13 cellular contexts compared by ENCODE assay signal in genomic region chr2:185608799-185609198, GRCh38.
A peak's percentile ranks its signal among the peaks of the same experiment; 100 is the strongest.
DNase-seq lines count a peak whose midpoint lies in the region; ATAC-seq, FAIRE-seq and TF ChIP-seq lines count a peak whose summit lies in the region.
"Had no signal": no experiment of that assay in that cellular context is flagged by ENCODE, and none has a peak within 500 bp of the region (broad histone marks: within the 10 kb centered on the region; RNA-seq: fewer than 3 reads in every experiment).

No MANE protein-coding gene starts in this region.

- no peak overlapping the region for H3K4me3 ChIP-seq in hepatocyte
- H3K4me3 ChIP-seq: heart left ventricle had no signal

- H3K79me2 ChIP-seq in hepatocyte: no peaks in the 10 kb centered on the region

- H3K27me3 ChIP-seq in hepatocyte: no peaks in the 10 kb centered on the region
- H3K27me3 ChIP-seq: heart left ventricle had no signal

- TF ChIP-seq CTCF in C4-2B (conservative IDR thresholded peaks at IDR 0.05) (0 out of 2 replicates have a peak, but pooled peaks have one; percentile 15), hepatocyte (IDR thresholded peaks at IDR 0.05; ENCODE audit: poor library complexity) (peak; percentile 43), GM13977 (IDR thresholded peaks at IDR 0.05; ENCODE audit: extremely low read depth, insufficient read depth, missing control alignments) (no peak)

- no peaks in the 10 kb centered on the region for H3K9me2 ChIP-seq in hepatocyte (replicated peaks; ENCODE audit: insufficient read depth)

- FAIRE-seq in HTR-8/SVneo (lab: Jason Lieb, UNC): no peak

- WGBS in hepatocyte (ENCODE audit: low lambda C conversion rate, missing lambda C conversion rate): 77% methylated on average over 3 of the region's 3 CpGs

- H3K9me3 ChIP-seq in hepatocyte (ENCODE audit: low read depth): peaks cover 2% of the 10 kb centered on the region

- in situ Hi-C loops in SK-MEL-5 (cut with HindIII; ENCODE audit: low pct_unique_long_range_greater_than_20kb, low sequenced_read_pairs) (no loop called here), GM13977 (cut with MboI; ENCODE audit: low pct_unique_long_range_greater_than_20kb, low sequenced_read_pairs, unreplicated experiment) (no loop called here)

- no peaks in the 10 kb centered on the region for H3K4me1 ChIP-seq in hepatocyte (ENCODE audit: insufficient read depth)
- H3K4me1 ChIP-seq: heart left ventricle had no signal

- DNase-seq in HTR-8/SVneo (ENCODE audit: insufficient read length, low spot score) (peak; percentile 0), SK-MEL-5 (ENCODE audit: low read depth, low spot score) (peak; percentile 23), hepatocyte (ENCODE audit: low spot score) (peak; percentile 13), GM13977 (ENCODE audit: low spot score) (no peak), UCSD-AML1 (lab: John Stamatoyannopoulos, UW; ENCODE audit: unreplicated experiment) (no peak)
- no peak for DNase-seq in activated effector memory CD4-positive, alpha-beta T cell treated with anti-CD3 and anti-CD28 coated beads, Interleukin-2, amount 50 U/mL, for 16 hours
- DNase-seq: cortex of kidney; DMS79 treated with DMSO at 0.1 percent for 48 hours; heart left ventricle; NCI-H2081 treated with DMSO at 0.1 percent for 48 hours; stimulated activated naive CD4-positive, alpha-beta T cell had no signal

- no peaks in the 10 kb centered on the region for H4K20me1 ChIP-seq in hepatocyte (ENCODE audit: insufficient read depth, poor library complexity, severe bottlenecking)

- no peak overlapping the region for H2AFZ ChIP-seq in hepatocyte

- ATAC-seq in GM19328 (IDR thresholded peaks at IDR 0.05; ENCODE audit: unreplicated experiment): no peak
- ATAC-seq: heart left ventricle had no signal

- no peaks in the 10 kb centered on the region for H3K36me3 ChIP-seq in hepatocyte (replicated peaks; ENCODE audit: insufficient read depth, low read depth)
- H3K36me3 ChIP-seq: heart left ventricle had no signal

- H3K27ac ChIP-seq in C4-2B (no peak overlapping the region), hepatocyte (no peak overlapping the region)
- H3K27ac ChIP-seq: heart left ventricle had no signal

- H3K4me2 ChIP-seq in hepatocyte: peak overlapping the region; percentile 30

Comparison
In these comparisons a context has a peak if more than half of its experiments do, and no peak if none do; other contexts are left out.
1. DNase-seq: peak in HTR-8/SVneo (single experiment), SK-MEL-5 (single experiment) and hepatocyte (single experiment); none in GM13977 (single experiment), activated effector memory CD4-positive, alpha-beta T cell treated with anti-CD3 and anti-CD28 coated beads, Interleukin-2, amount 50 U/mL, for 16 hours (single experiment) and UCSD-AML1 (single experiment).